In genomic region chr17:57881143-57881542, GRCh38 we compare ENCODE assay signal across 14 cellular contexts. TPM values are rescaled to one million over a fixed set of nuclear protein-coding genes. Genes with fewer than 3 reads are reported as not detected.
DNase-seq lines count a peak whose midpoint lies in the region; ATAC-seq and TF ChIP-seq lines count a peak whose summit lies in the region.
"Had no signal": no experiment of that assay in that cellular context is flagged by ENCODE, and none has a peak within 500 bp of the region (broad histone marks: within the 10 kb centered on the region; RNA-seq: fewer than 3 reads in every experiment).

No MANE protein-coding gene starts in this region.

- no peaks in the 10 kb centered on the region for H3K79me2 ChIP-seq in H9 (ENCODE audit: insufficient read depth, low read length)

- no peak overlapping the region for H2BK5ac ChIP-seq in H9 (ENCODE audit: insufficient read length, low read length)

- H3K36me3 Mint-ChIP-seq in H9 (ENCODE audit: insufficient read depth in 1 of 3, low read depth in 3 of 3): peaks cover 3 to 8% (median 5%) of the 10 kb centered on the region in 3 experiments; a peak in 5 of 7 replicates
- peaks cover 10% of the 10 kb centered on the region for H3K36me3 Mint-ChIP-seq in chondrocyte (ENCODE audit: low read depth)
- H3K36me3 Mint-ChIP-seq: naive thymus-derived CD8-positive, alpha-beta T cell had no signal

- no CpG with 5 or more reads among the region's 8 CpGs for WGBS in H9 (ENCODE audit: extremely low coverage, insufficient read length, low lambda C conversion rate)

- H2AFZ ChIP-seq in H9 (ENCODE audit: low read length): no peak overlapping the region

- no peak overlapping the region for H3K18ac ChIP-seq in H9 (ENCODE audit: insufficient read length, low read depth, low read length)

- H3K4ac ChIP-seq in H9 (ENCODE audit: low read depth, low read length): no peak overlapping the region

- H3K4me2 ChIP-seq in H9 (ENCODE audit: insufficient read depth, insufficient read length, low read length): peak overlapping the region; percentile 1

- peak overlapping the region in 2 of 3 experiments; percentile 69 to 77; a peak in 2 of 7 replicates for H3K27ac Mint-ChIP-seq in H9
- H3K27ac Mint-ChIP-seq in chondrocyte (ENCODE audit: unreplicated experiment): peak overlapping the region; percentile 89
- H3K27ac Mint-ChIP-seq: naive thymus-derived CD8-positive, alpha-beta T cell; T-helper 17 cell had no signal

- H3K4me3 ChIP-seq in stomach smooth muscle (ENCODE audit: low read length in 2 of 2): peak overlapping the region in 1 of 2 donors; percentile 40

- peaks cover 18% of the 10 kb centered on the region for H3K4me1 ChIP-seq in H9 (ENCODE audit: insufficient read depth, low read length)
- peaks cover 53% of the 10 kb centered on the region for H3K4me1 ChIP-seq in stomach smooth muscle (ENCODE audit: control insufficient read depth, insufficient read depth, low read length)

- H3K56ac ChIP-seq in H9 (ENCODE audit: insufficient read length, low read depth, low read length): no peak overlapping the region

- H3K9ac ChIP-seq in H9 (ENCODE audit: extremely low read depth, insufficient read length, low read length): no peak overlapping the region
- H3K9ac ChIP-seq in stomach smooth muscle (ENCODE audit: low read length in 2 of 2): peak overlapping the region in 1 of 2 donors; percentile 2

- DNase-seq in H9 (peak; percentile 67), chondrocyte (ENCODE audit: low spot score) (no peak), anterior cingulate cortex (lab: John Stamatoyannopoulos, UW) (no peak), NCI-H2227 treated with DMSO at 0.1 percent for 48 hours (lab: John Stamatoyannopoulos, UW) (no peak)
- DNase-seq in NK-92 treated with Interleukin-12 subunit alpha and Interleukin-12 subunit beta, amount 100 ng/mL, for 24 hours (lab: John Stamatoyannopoulos, UW): no peak
- DNase-seq: activated T-cell treated with anti-CD3 and anti-CD28 coated beads, Interleukin-2, amount 50 U/mL, for 4 hours; DMS153; erythroblast; naive thymus-derived CD8-positive, alpha-beta T cell; NCI-H2171; T-helper 17 cell had no signal

- no peak overlapping the region for H4K8ac ChIP-seq in H9 (replicated peaks; ENCODE audit: insufficient read length, low read depth, low read length)

- H2BK20ac ChIP-seq in H9 (ENCODE audit: low read depth, low read length, poor library complexity, severe bottlenecking): no peak overlapping the region

- no peak overlapping the region for H4K91ac ChIP-seq in H9 (ENCODE audit: insufficient read length, low read depth, low read length)

- H3K14ac ChIP-seq in H9 (ENCODE audit: insufficient read depth, low read length): no peak overlapping the region

- H3K27ac ChIP-seq in H9 (ENCODE audit: insufficient read length, low read depth, low read length) (no peak overlapping the region), layer of hippocampus (ENCODE audit: low read depth, low read length) (peak overlapping the region; percentile 63), stomach smooth muscle (ENCODE audit: low read length) (peak overlapping the region; percentile 80)

- TF ChIP-seq CTCF in H9 (conservative IDR thresholded peaks at IDR 0.05) (no peak), chondrocyte (IDR thresholded peaks at IDR 0.05) (no peak)

- peaks cover 5 to 9% of the 10 kb centered on the region in 2 experiments; a peak in 2 of 5 replicates for H3K9me3 Mint-ChIP-seq in H9
- H3K9me3 Mint-ChIP-seq in chondrocyte (ENCODE audit: low read depth): no peaks in the 10 kb centered on the region
- H3K9me3 Mint-ChIP-seq: activated T-cell treated with anti-CD3 and anti-CD28 coated beads, Interleukin-2, amount 50 U/mL, for 4 hours; naive thymus-derived CD8-positive, alpha-beta T cell had no signal

- H3K4me3 Mint-ChIP-seq in H9 (no peak overlapping the region), chondrocyte (ENCODE audit: unreplicated experiment) (no peak overlapping the region)
- H3K4me3 Mint-ChIP-seq: activated T-cell treated with anti-CD3 and anti-CD28 coated beads, Interleukin-2, amount 50 U/mL, for 4 hours; naive thymus-derived CD8-positive, alpha-beta T cell; T-helper 17 cell had no signal

- peaks cover 47 to 51% of the 10 kb centered on the region in 2 experiments for H3K4me1 Mint-ChIP-seq in H9
- peaks cover 66% of the 10 kb centered on the region for H3K4me1 Mint-ChIP-seq in chondrocyte (ENCODE audit: low read depth)

- no peak overlapping the region for H2BK12ac ChIP-seq in H9 (ENCODE audit: insufficient read length, low read depth, low read length)

- H3K27me3 ChIP-seq in H9 (ENCODE audit: insufficient read depth, low read length) (no peaks in the 10 kb centered on the region; the same call in 1 of the 2 replicates), layer of hippocampus (ENCODE audit: control insufficient read depth, insufficient read depth, low read length) (no peaks in the 10 kb centered on the region), stomach smooth muscle (ENCODE audit: control insufficient read depth in 1 of 2, insufficient read depth in 2 of 2, low read length in 2 of 2) (no peaks in the 10 kb centered on the region)

- peaks cover 3% of the 10 kb centered on the region for H3K23me2 ChIP-seq in H9 (ENCODE audit: insufficient read length, low read depth, low read length, poor library complexity, severe bottlenecking)

- no peak overlapping the region for H2AK5ac ChIP-seq in H9 (ENCODE audit: insufficient read length, low read length)

- no peaks in the 10 kb centered on the region for H3K79me1 ChIP-seq in H9 (ENCODE audit: insufficient read depth, low read depth, low read length, poor library complexity, severe bottlenecking)

- H3K36me3 ChIP-seq in stomach smooth muscle (ENCODE audit: control insufficient read depth in 2 of 2, insufficient read depth in 2 of 2, low read length in 2 of 2): peaks cover 19 to 35% of the 10 kb centered on the region in 2 donors

- no peak overlapping the region for H4K5ac ChIP-seq in H9 (ENCODE audit: insufficient read length, low read depth, low read length)

- no peak overlapping the region for H2BK15ac ChIP-seq in H9 (ENCODE audit: low read depth, low read length)

- no peak overlapping the region for H2BK120ac ChIP-seq in H9 (ENCODE audit: low read depth, low read length, poor library complexity, severe bottlenecking)

- no peak for ATAC-seq in HG02981 (IDR thresholded peaks at IDR 0.05; ENCODE audit: unreplicated experiment)
- ATAC-seq: activated T-cell treated with anti-CD3 and anti-CD28 coated beads, Interleukin-2, amount 50 U/mL, for 4 hours; naive thymus-derived CD8-positive, alpha-beta T cell; T-helper 17 cell had no signal

- H4K20me1 ChIP-seq in H9 (ENCODE audit: control insufficient read depth, insufficient read depth, insufficient read length): peaks cover 4% of the 10 kb centered on the region

- peaks cover 41% of the 10 kb centered on the region for H3K27me3 Mint-ChIP-seq in H9 (ENCODE audit: low read depth)
- no peaks in the 10 kb centered on the region for H3K27me3 Mint-ChIP-seq in chondrocyte (ENCODE audit: low read depth)

- no peak overlapping the region for H3T11ph ChIP-seq in H9 (ENCODE audit: low read length)

- no peak overlapping the region for H3K23ac ChIP-seq in H9 (ENCODE audit: insufficient read length, low read depth, low read length)

- no peaks in the 10 kb centered on the region for H3K9me3 ChIP-seq in H9 (ENCODE audit: control insufficient read depth, low read depth, low read length)
- no peaks in the 10 kb centered on the region for H3K9me3 ChIP-seq in stomach smooth muscle (ENCODE audit: control insufficient read depth in 2 of 2, low read length in 2 of 2)

RNA-seq across cellular contexts. Expression of gene MRPS23, which starts 31.3 kb away (rescaled TPM):
- total RNA-seq in H9 (2021) (62.0 and 65.9 TPM in 2 replicates), chondrocyte (30.3 to 33.3 TPM (median 33.1 TPM) in 3 replicates)
